In genomic region chr14:24270537-24271133, GRCh38 we compare ENCODE assay signal across 8 cellular contexts. TPM values are rescaled to one million over a fixed set of nuclear protein-coding genes. Genes with fewer than 3 reads are reported as not detected.
A peak's percentile ranks its signal among the peaks of the same experiment; 100 is the strongest.
DNase-seq lines count a peak whose midpoint lies in the region; ATAC-seq and TF ChIP-seq lines count a peak whose summit lies in the region.

No MANE protein-coding gene starts in this region.

- H3K9me3 Mint-ChIP-seq in CD14-positive monocyte, result peaks cover 0 to 2% (median 0%) of the 10 kb centered on the region in 7 donors

- POLR2A ChIA-PET in IMR-90 (lab: Charles Lee; ENCODE audit: unreplicated experiment), result no interaction called here

- BruUV-seq in IMR-90 (replicated peaks; lab: Mats Ljungman, UMichigan), result no TSS peak

- no peak overlapping the region for H2BK120ac ChIP-seq in IMR-90 (ENCODE audit: low read depth, low read length)

- TF ChIP-seq RAD21 in IMR-90 (IDR thresholded peaks at IDR 0.05; ENCODE audit: low read length), result no peak

- peaks cover 5% of the 10 kb centered on the region; the same call in 1 of the 2 replicates for H3K9me1 ChIP-seq in IMR-90 (ENCODE audit: insufficient read depth, low read length)

- H3K79me1 ChIP-seq in IMR-90 (ENCODE audit: low read depth in 1 of 2, low read length in 2 of 2), result peaks cover 10 to 28% of the 10 kb centered on the region in 2 experiments

- H3K27me3 ChIP-seq in IMR-90 (ENCODE audit: control insufficient read depth, insufficient read depth, low read length) (no peaks in the 10 kb centered on the region), breast epithelium (no peaks in the 10 kb centered on the region)

- peak overlapping the region; percentile 100 for H2AK9ac ChIP-seq in IMR-90 (replicated peaks; ENCODE audit: low read depth, low read length, poor library complexity)

- H3K4me3 ChIP-seq in IMR-90 (ENCODE audit: insufficient read depth, low read depth, low read length) (peak overlapping the region; percentile 63), breast epithelium (peak overlapping the region; percentile 75 to 94 (median 90)), mucosa of descending colon (peak overlapping the region; percentile 71)

- peak overlapping the region; percentile 96 for H3K4ac ChIP-seq in IMR-90 (ENCODE audit: low read depth, low read length)

- dilution Hi-C loops in IMR-90 (cut with HindIII; ENCODE audit: low sequenced_read_pairs, unreplicated experiment), result no loop called here

- ATAC-seq in IMR-90 (ENCODE audit: low read depth), result no peak
- ATAC-seq in mucosa of descending colon, result peak; percentile 16

- peaks cover 40 to 46% of the 10 kb centered on the region in 2 donors for H3K36me3 Mint-ChIP-seq in CD14-positive monocyte

- H3K36me3 ChIP-seq in IMR-90 (ENCODE audit: control insufficient read depth, insufficient read depth, low read length) (peaks cover 27% of the 10 kb centered on the region), breast epithelium (peaks cover 9% of the 10 kb centered on the region), mucosa of descending colon (ENCODE audit: low read depth) (no peaks in the 10 kb centered on the region)

- peaks cover 5% of the 10 kb centered on the region; the same call in 1 of the 2 replicates for H3K4me1 ChIP-seq in IMR-90 (ENCODE audit: control insufficient read depth, insufficient read depth, low read length)
- no peaks in the 10 kb centered on the region for H3K4me1 ChIP-seq in breast epithelium
- no peaks in the 10 kb centered on the region for H3K4me1 ChIP-seq in mucosa of descending colon (ENCODE audit: low read depth)

- TF ChIP-seq POLR2A in IMR-90 (IDR thresholded peaks at IDR 0.05; ENCODE audit: low read depth, low read length) (no peak), breast epithelium (IDR thresholded peaks at IDR 0.05) (no peak)

- H3K9me3 ChIP-seq in IMR-90 (ENCODE audit: control insufficient read depth, insufficient read depth, low read length) (no peaks in the 10 kb centered on the region), breast epithelium (no peaks in the 10 kb centered on the region), mucosa of descending colon (no peaks in the 10 kb centered on the region)

- H4K5ac ChIP-seq in IMR-90 (ENCODE audit: low read depth, low read length), result peak overlapping the region; percentile 92

- H3K27ac ChIP-seq in IMR-90 (ENCODE audit: insufficient read depth, low read length) (peak overlapping the region; percentile 89), breast epithelium (peak overlapping the region; percentile 95 to 98)

- CTCF ChIA-PET in IMR-90 (lab: Yijun Ruan, JAX), result interaction anchor here (0.8 to 2.0 kb wide), 4 partner anchors 9 to 28 kb away, joined by 3 to 11 read pairs (median 4); partner anchors contain the start of gene TINF2

- H3K4me3 Mint-ChIP-seq in CD14-positive monocyte, result peak overlapping the region; percentile 89 to 92

- H3K27me3 Mint-ChIP-seq in CD14-positive monocyte (ENCODE audit: low read depth in 3 of 3), result peaks cover 0 to 2% (median 0%) of the 10 kb centered on the region in 3 donors

- H2BK20ac ChIP-seq in IMR-90 (ENCODE audit: low read depth, low read length), result no peak overlapping the region

- WGBS in IMR-90 (ENCODE audit: extremely low coverage in 2 of 2, insufficient read length in 1 of 2), 2 experiments, result 76% methylated on average over 2 of the region's 13 CpGs; no CpG with 5 or more reads in 1 of the 2 experiments

- H3K56ac ChIP-seq in IMR-90 (ENCODE audit: extremely low read depth, insufficient read depth, low read length), result no peak overlapping the region; the same call in 1 of the 2 replicates

- intact Hi-C loops in CD14-positive monocyte (cut with micrococcal nuclease), result loop anchor here in 1 of 2 donors (2.0 kb wide), 1 partner anchor 28 kb away; the partner anchor contains the start of gene TINF2
- intact Hi-C loops in IMR-90 (cut with micrococcal nuclease), result loop anchor here (1.0 to 2.0 kb wide), 3 partner anchors 14 to 28 kb away; partner anchors contain the start of gene TINF2
- intact Hi-C loops in breast epithelium (cut with DNase I; ENCODE audit: low total_unique reads), result no loop called here
- intact Hi-C loops in mucosa of descending colon (cut with DNase I, micrococcal nuclease), result no loop called here

- peak overlapping the region; percentile 92 for H3K9ac ChIP-seq in IMR-90 (ENCODE audit: low read depth, low read length)

- H4K8ac ChIP-seq in IMR-90 (ENCODE audit: low read depth in 2 of 2, low read length in 2 of 2), result peak overlapping the region; percentile 90 to 97; a peak in 3 of 4 replicates

- H2BK15ac ChIP-seq in IMR-90 (ENCODE audit: low read depth, low read length), result no peak overlapping the region

- 0 out of 2 replicates have a peak overlapping the region, but pooled peaks have one; percentile 40 for H2AK5ac ChIP-seq in IMR-90 (ENCODE audit: low read depth, low read length)

- no peaks in the 10 kb centered on the region for H4K20me1 ChIP-seq in IMR-90 (ENCODE audit: insufficient read depth, low read length)

- H2BK5ac ChIP-seq in IMR-90 (ENCODE audit: low read depth, low read length, poor library complexity, severe bottlenecking), result peak overlapping the region; percentile 90

- peak overlapping the region; percentile 97 for H2AFZ ChIP-seq in IMR-90 (replicated peaks; ENCODE audit: low read length, poor library complexity)

- H3K4me2 ChIP-seq in IMR-90 (ENCODE audit: low read depth, low read length), result peak overlapping the region; percentile 88

- H3K18ac ChIP-seq in IMR-90 (ENCODE audit: low read depth, low read length), result peak overlapping the region; percentile 78; the same call in 1 of the 2 replicates

- no peak overlapping the region for H3K23ac ChIP-seq in IMR-90 (ENCODE audit: low read depth, low read length)

- TF ChIP-seq CTCF in CD14-positive monocyte (IDR thresholded peaks at IDR 0.05), result no peak
- TF ChIP-seq CTCF in IMR-90 (conservative IDR thresholded peaks at IDR 0.05; ENCODE audit: low read depth, low read length), result no peak
- TF ChIP-seq CTCF in breast epithelium (IDR thresholded peaks at IDR 0.05), result no peak
- TF ChIP-seq CTCF in mucosa of descending colon (IDR thresholded peaks at IDR 0.05), result no peak

- H4K91ac ChIP-seq in IMR-90 (ENCODE audit: insufficient read depth, low read depth, low read length), result no peak overlapping the region; the same call in 1 of the 2 replicates

- DNase-seq in CD14-positive monocyte (ENCODE audit: low spot score) (no peak), IMR-90 (no peak), breast epithelium (ENCODE audit: low spot score in 2 of 2) (no peak), mucosa of descending colon (no peak), NCI-H128 (lab: John Stamatoyannopoulos, UW; ENCODE audit: unreplicated experiment) (no peak), D341Med (ENCODE audit: low spot score) (no peak), NCI-H2081 treated with DMSO at 0.1 percent for 48 hours (lab: John Stamatoyannopoulos, UW) (no peak), AG08395 (ENCODE audit: low spot score) (no peak)

- peak overlapping the region; percentile 97 for H3K14ac ChIP-seq in IMR-90 (replicated peaks; ENCODE audit: low read depth, low read length)

- in situ Hi-C loops in IMR-90 (cut with MboI; ENCODE audit: low sequenced_read_pairs), result no loop called here

- H3K4me1 Mint-ChIP-seq in CD14-positive monocyte, result peaks cover 50% of the 10 kb centered on the region

- H3K27ac Mint-ChIP-seq in CD14-positive monocyte, result peak overlapping the region; percentile 66 to 97 (median 96)

TF ChIP-seq in IMR-90, 13 proteins besides CTCF, POLR2A, EP300 and RAD21 (continues in another document):
- TF ChIP-seq, protein P1, sequence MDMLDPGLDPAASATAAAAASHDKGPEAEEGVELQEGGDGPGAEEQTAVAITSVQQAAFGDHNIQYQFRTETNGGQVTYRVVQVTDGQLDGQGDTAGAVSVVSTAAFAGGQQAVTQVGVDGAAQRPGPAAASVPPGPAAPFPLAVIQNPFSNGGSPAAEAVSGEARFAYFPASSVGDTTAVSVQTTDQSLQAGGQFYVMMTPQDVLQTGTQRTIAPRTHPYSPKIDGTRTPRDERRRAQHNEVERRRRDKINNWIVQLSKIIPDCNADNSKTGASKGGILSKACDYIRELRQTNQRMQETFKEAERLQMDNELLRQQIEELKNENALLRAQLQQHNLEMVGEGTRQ (IDR thresholded peaks at IDR 0.05; ENCODE audit: low read depth, low read length), result no peak
- TF ChIP-seq CEBPB (IDR thresholded peaks at IDR 0.05; ENCODE audit: low read depth, low read length), result no peak

RNA-seq across cellular contexts. Expression of gene RABGGTA, which starts 0.8 kb away (rescaled TPM):
- polyA plus RNA-seq in CD14-positive monocyte (10 to 100 TPM; 34.5 to 35.4 TPM), IMR-90 (2012; rRNA removed) (55.6 and 64.0 TPM in 2 replicates)
- total RNA-seq in IMR-90 (2012; rRNA removed) (25.6 and 27.2 TPM in 2 replicates), breast epithelium (10 to 100 TPM; 24.8 to 41.6 (median 34.4) TPM), mucosa of descending colon (10 to 100 TPM; 31.6 to 52.9 (median 41.3) TPM)
- 37.7 and 48.7 TPM in 2 replicates for polyA plus RNA-seq in IMR-90 (2012; cell fraction: cytosol; rRNA removed)
- 158 and 347 TPM in 2 replicates for polyA plus RNA-seq in IMR-90 (2012; cell fraction: nucleus; rRNA removed; ENCODE audit: low replicate concordance)

RNA-seq across cellular contexts. Expression of gene TGM1, which starts 7.7 kb away (rescaled TPM):
- not detected for polyA plus RNA-seq in CD14-positive monocyte
- total RNA-seq in IMR-90 (2012; rRNA removed), result 0.56 and 0.72 TPM in 2 replicates
- 2.7 and 3.3 TPM in 2 replicates for polyA plus RNA-seq in IMR-90 (2012; rRNA removed)
- 0.45 and 1.3 TPM in 2 replicates for polyA plus RNA-seq in IMR-90 (2012; cell fraction: cytosol; rRNA removed)
- polyA plus RNA-seq in IMR-90 (2012; cell fraction: nucleus; rRNA removed; ENCODE audit: low replicate concordance), result 7.9 and 21.3 TPM in 2 replicates
- total RNA-seq in breast epithelium, result 10 to 100 TPM in 1 of 3 donors, 1 to 10 TPM in 1, under 1 TPM in 1; 0.32 to 18.7 (median 1.6) TPM
- total RNA-seq in mucosa of descending colon, result 1 to 10 TPM; 2.2 to 3.3 (median 2.4) TPM

RNA-seq across cellular contexts. Expression of gene TINF2, which starts 28.2 kb away (rescaled TPM):
- 100 to 1,000 TPM; 137 to 151 TPM for polyA plus RNA-seq in CD14-positive monocyte
- total RNA-seq in IMR-90 (2012; rRNA removed), result 21.1 and 26.9 TPM in 2 replicates
- polyA plus RNA-seq in IMR-90 (2012; rRNA removed), result 30.0 and 33.0 TPM in 2 replicates
- polyA plus RNA-seq in IMR-90 (2012; cell fraction: cytosol; rRNA removed), result 18.0 and 22.6 TPM in 2 replicates
- polyA plus RNA-seq in IMR-90 (2012; cell fraction: nucleus; rRNA removed; ENCODE audit: low replicate concordance), result 25.3 and 36.7 TPM in 2 replicates
- total RNA-seq in breast epithelium, result 10 to 100 TPM; 53.1 to 71.9 (median 55.5) TPM
- total RNA-seq in mucosa of descending colon, result 10 to 100 TPM; 51.5 to 64.8 (median 58.4) TPM

RNA-seq across cellular contexts. Expression of gene DHRS1, which starts 28.9 kb away (rescaled TPM):
- 10 to 100 TPM; 31.6 to 48.8 TPM for polyA plus RNA-seq in CD14-positive monocyte
- 13.1 and 15.8 TPM in 2 replicates for total RNA-seq in IMR-90 (2012; rRNA removed)
- 34.7 and 38.6 TPM in 2 replicates for polyA plus RNA-seq in IMR-90 (2012; rRNA removed)
- 41.5 and 62.4 TPM in 2 replicates for polyA plus RNA-seq in IMR-90 (2012; cell fraction: cytosol; rRNA removed)
- 109 and 123 TPM in 2 replicates for polyA plus RNA-seq in IMR-90 (2012; cell fraction: nucleus; rRNA removed; ENCODE audit: low replicate concordance)
- 10 to 100 TPM; 21.9 to 45.7 (median 32.1) TPM for total RNA-seq in breast epithelium
- 10 to 100 TPM; 30.6 to 56.9 (median 54.9) TPM for total RNA-seq in mucosa of descending colon

RNA-seq across cellular contexts. Expression of gene NOP9, which starts 29.0 kb away (rescaled TPM):
- polyA plus RNA-seq in CD14-positive monocyte, result 1 to 10 TPM; 1.2 to 1.3 TPM
- 22.5 and 25.8 TPM in 2 replicates for total RNA-seq in IMR-90 (2012; rRNA removed)
- polyA plus RNA-seq in IMR-90 (2012; rRNA removed), result 11.7 and 11.8 TPM in 2 replicates
- 6.1 and 6.8 TPM in 2 replicates for polyA plus RNA-seq in IMR-90 (2012; cell fraction: cytosol; rRNA removed)
- 15.1 and 18.3 TPM in 2 replicates for polyA plus RNA-seq in IMR-90 (2012; cell fraction: nucleus; rRNA removed; ENCODE audit: low replicate concordance)
- 10 to 100 TPM; 18.4 to 21.0 (median 19.0) TPM for total RNA-seq in breast epithelium
- 10 to 100 TPM; 24.1 to 29.2 (median 29.1) TPM for total RNA-seq in mucosa of descending colon
